ENCODE assay signal across 1 cellular context in genomic region chr9:133116346-133117231, GRCh38.
TF ChIP-seq lines count a peak whose summit lies in the region.

No MANE protein-coding gene starts in this region.

TF ChIP-seq in H1, 55 proteins besides CTCF, POLR2A, EP300 and RAD21:
- no peak for TF ChIP-seq HDAC6 (IDR thresholded peaks at IDR 0.05; ENCODE audit: low read depth, low read length)
- no peak for TF ChIP-seq JUND (IDR thresholded peaks at IDR 0.05; ENCODE audit: low read length)
- TF ChIP-seq GTF2F1 (IDR thresholded peaks at IDR 0.05; ENCODE audit: borderline replicate concordance, low read depth, low read length) = no peak
- no peak for TF ChIP-seq YY1 (IDR thresholded peaks at IDR 0.05; ENCODE audit: low read depth, low read length)
- no peak for TF ChIP-seq TAF7 (optimal IDR thresholded peaks at IDR 0.05; ENCODE audit: borderline replicate concordance, low read depth, low read length)
- TF ChIP-seq PHF8 (conservative IDR thresholded peaks at IDR 0.05; ENCODE audit: low read depth, low read length) = no peak
